Comparison of ENCODE assay signal across 12 cellular contexts in genomic region chr12:64737539-64737938, GRCh38. TPM values are rescaled to one million over a fixed set of nuclear protein-coding genes. Genes with fewer than 3 reads are reported as not detected.
DNase-seq lines count a peak whose midpoint lies in the region; FAIRE-seq and TF ChIP-seq lines count a peak whose summit lies in the region.
"Had no signal": no experiment of that assay in that cellular context is flagged by ENCODE, and none has a peak within 500 bp of the region (broad histone marks: within the 10 kb centered on the region; RNA-seq: fewer than 3 reads in every experiment).

No MANE protein-coding gene starts in this region.

- H3K27me3 Mint-ChIP-seq in IgD-negative memory B cell, result no peaks in the 10 kb centered on the region
- no peaks in the 10 kb centered on the region for H3K27me3 Mint-ChIP-seq in endothelial cell (ENCODE audit: unreplicated experiment)
- H3K27me3 Mint-ChIP-seq: natural killer cell treated with Interleukin-12 subunit alpha and Interleukin-12 subunit beta and Interleukin-15 and Interleukin-18, amount 100 ng/mL, for 72 hours; stimulated activated memory B cell treated with anti-CD40 and anti-IgM and Interleukin-4, amounts not matched to agents 10 μg/mL and 1 μg/mL and 100 μg/mL, for 72 hours had no signal

- H3K4me3 Mint-ChIP-seq in IgD-negative memory B cell, result no peak overlapping the region
- H3K4me3 Mint-ChIP-seq in endothelial cell (ENCODE audit: unreplicated experiment), result no peak overlapping the region
- H3K4me3 Mint-ChIP-seq: natural killer cell treated with Interleukin-12 subunit alpha and Interleukin-12 subunit beta and Interleukin-15 and Interleukin-18, amount 100 ng/mL, for 72 hours; stimulated activated memory B cell treated with anti-CD40 and anti-IgM and Interleukin-4, amounts not matched to agents 10 μg/mL and 1 μg/mL and 100 μg/mL, for 72 hours had no signal

- no peak for FAIRE-seq in frontal cortex (lab: Jason Lieb, UNC)
- FAIRE-seq: small intestine had no signal

- DNase-seq in DMS53 treated with DMSO at 0.1 percent for 48 hours (lab: John Stamatoyannopoulos, UW; ENCODE audit: unreplicated experiment) (peak; percentile 95), epithelial cell of prostate (ENCODE audit: low read depth, low spot score) (no peak), frontal cortex (ENCODE audit: low spot score in 2 of 2) (no peak), endothelial cell (ENCODE audit: low spot score) (no peak), Kasumi-1 (lab: John Stamatoyannopoulos, UW) (no peak)
- peak; percentile 18 to 23 for DNase-seq in activated CD4-positive, alpha-beta T cell treated with anti-CD3 and anti-CD28 coated beads, Interleukin-2, amount 50 U/mL, for 4 hours
- DNase-seq: IMR-90, NCI-H524 treated with DMSO at 0.1 percent for 48 hours, small intestine had no signal

- H3K27ac Mint-ChIP-seq in IgD-negative memory B cell, result peak overlapping the region in 2 of 3 donors; percentile 50 to 54
- no peak overlapping the region for H3K27ac Mint-ChIP-seq in endothelial cell (ENCODE audit: unreplicated experiment)
- H3K27ac Mint-ChIP-seq: stimulated activated memory B cell treated with anti-CD40 and anti-IgM and Interleukin-4, amounts not matched to agents 10 μg/mL and 1 μg/mL and 100 μg/mL, for 72 hours had no signal

- peaks cover 0 to 6% (median 5%) of the 10 kb centered on the region in 3 donors for H3K4me1 Mint-ChIP-seq in IgD-negative memory B cell
- H3K4me1 Mint-ChIP-seq in endothelial cell (ENCODE audit: unreplicated experiment), result no peaks in the 10 kb centered on the region
- H3K4me1 Mint-ChIP-seq: stimulated activated memory B cell treated with anti-CD40 and anti-IgM and Interleukin-4, amounts not matched to agents 10 μg/mL and 1 μg/mL and 100 μg/mL, for 72 hours had no signal

- H3K36me3 Mint-ChIP-seq in IgD-negative memory B cell (peaks cover 12% of the 10 kb centered on the region), endothelial cell (ENCODE audit: low read depth, unreplicated experiment) (peaks cover 30% of the 10 kb centered on the region)

- H3K27ac ChIP-seq in epithelial cell of prostate, result peak overlapping the region; percentile 74

- no peak for TF ChIP-seq CTCF in endothelial cell (IDR thresholded peaks at IDR 0.05; ENCODE audit: unreplicated experiment)

- H3K9me3 Mint-ChIP-seq in IgD-negative memory B cell (no peaks in the 10 kb centered on the region), endothelial cell (ENCODE audit: unreplicated experiment) (no peaks in the 10 kb centered on the region)
- H3K9me3 Mint-ChIP-seq: natural killer cell treated with Interleukin-12 subunit alpha and Interleukin-12 subunit beta and Interleukin-15 and Interleukin-18, amount 100 ng/mL, for 72 hours; stimulated activated memory B cell treated with anti-CD40 and anti-IgM and Interleukin-4, amounts not matched to agents 10 μg/mL and 1 μg/mL and 100 μg/mL, for 72 hours had no signal

RNA-seq across cellular contexts. Expression of gene GNS, which starts 21.7 kb away (rescaled TPM):
- polyA plus RNA-seq in IgD-negative memory B cell, result 24.2 TPM
- total RNA-seq in frontal cortex, result 45.2 TPM
- 80.2 TPM for total RNA-seq in endothelial cell (ENCODE audit: unreplicated experiment)

Comparison
In these comparisons a context has a peak if more than half of its experiments do, and no peak if none do; other contexts are left out.
1. DNase-seq: peak in DMS53 treated with DMSO at 0.1 percent for 48 hours (single experiment) and activated CD4-positive, alpha-beta T cell treated with anti-CD3 and anti-CD28 coated beads, Interleukin-2, amount 50 U/mL, for 4 hours (2 of 2); none in epithelial cell of prostate (single experiment), frontal cortex (0 of 2), endothelial cell (single experiment) and Kasumi-1 (0 of 2).